ENCODE assay signal across 12 cellular contexts in genomic region chr22:22833488-22833887, GRCh38. TPM values are rescaled to one million over a fixed set of nuclear protein-coding genes. Genes with fewer than 3 reads are reported as not detected.
"Had no signal": no experiment of that assay in that cellular context is flagged by ENCODE, and none has a peak within 500 bp of the region (broad histone marks: within the 10 kb centered on the region; RNA-seq: fewer than 3 reads in every experiment).

No MANE protein-coding gene starts in this region.

- H3K27ac ChIP-seq: GM23248 had no signal

- H3K36me3 ChIP-seq: HAP-1 had no signal

- H3K4me1 Mint-ChIP-seq: GM23338, H9 had no signal

- ATAC-seq: GM23338, HCT116 had no signal

- H2AFZ ChIP-seq: GM23248, GM23338 had no signal

- H3K9me3 Mint-ChIP-seq: HFFc6 had no signal

- H3K9me3 ChIP-seq: HAP-1 had no signal

- H3K27ac Mint-ChIP-seq: GM23338, H9, HFFc6 had no signal

- H3K4me3 ChIP-seq: GM23248, GM23338, HAP-1 had no signal

- FAIRE-seq: H1, H54 had no signal

- DNase-seq: GM23248, GOT3, H7, H9, HCEC 1CT, HFFc6 had no signal

- H3K4me1 ChIP-seq: HAP-1 had no signal

- H3K4me3 Mint-ChIP-seq: GM23338, H9, HFFc6 had no signal

- H3K9ac ChIP-seq: GM23248 had no signal

- H3K4me2 ChIP-seq: GM23338 had no signal

RNA-seq across cellular contexts. Expression of gene IGLL5, which starts 54.1 kb away (rescaled TPM):
- total RNA-seq: GM23248, GM23338, H1, H4, H7, H9, HFFc6 had no signal
- polyA plus RNA-seq: GM23248, GM23338, H1 had no signal
